8 cellular contexts compared by ENCODE assay signal in genomic region chr11:18633256-18634139, GRCh38. TPM values are rescaled to one million over a fixed set of nuclear protein-coding genes. Genes with fewer than 3 reads are reported as not detected.
DNase-seq lines count a peak whose midpoint lies in the region; ATAC-seq and TF ChIP-seq lines count a peak whose summit lies in the region.

No MANE protein-coding gene starts in this region.

- no peaks in the 10 kb centered on the region; the same call in 1 of the 2 replicates for H3K36me3 ChIP-seq in MG63
- H3K36me3 ChIP-seq in lower lobe of right lung: no peaks in the 10 kb centered on the region
- H3K36me3 ChIP-seq in transverse colon: no peaks in the 10 kb centered on the region

- peak overlapping the region; percentile 100 for H3K27ac Mint-ChIP-seq in brain

- H3K27me3 ChIP-seq in MG63 (no peaks in the 10 kb centered on the region), lower lobe of right lung (ENCODE audit: low read depth) (no peaks in the 10 kb centered on the region), transverse colon (no peaks in the 10 kb centered on the region)

- H3K4me1 ChIP-seq in lower lobe of right lung (peaks cover 20% of the 10 kb centered on the region), transverse colon (peaks cover 7 to 30% (median 15%) of the 10 kb centered on the region in 4 donors)

- WGBS in transverse colon (ENCODE audit: low coverage in 1 of 2), 2 donors: 4 to 9% methylated on average over 6 to 31 of the region's 31 CpGs

- peak; percentile 61 for ATAC-seq in GM21786 (IDR thresholded peaks at IDR 0.05; ENCODE audit: unreplicated experiment)
- no peak for ATAC-seq in lower lobe of right lung

- peaks cover 13% of the 10 kb centered on the region for H3K36me3 Mint-ChIP-seq in brain

- no peak for TF ChIP-seq POLR2A in transverse colon (IDR thresholded peaks at IDR 0.05)

- H3K27me3 Mint-ChIP-seq in brain: peaks cover 23% of the 10 kb centered on the region

- no peak for TF ChIP-seq EP300 in transverse colon (IDR thresholded peaks at IDR 0.05; ENCODE audit: low read depth)

- peak overlapping the region; percentile 79 for H3K4me3 ChIP-seq in MG63
- H3K4me3 ChIP-seq in lower lobe of right lung: peak overlapping the region; percentile 98
- peak overlapping the region; percentile 78 to 99 (median 83) for H3K4me3 ChIP-seq in transverse colon

- peaks cover 50% of the 10 kb centered on the region for H3K4me1 Mint-ChIP-seq in brain

- H3K9me3 Mint-ChIP-seq in brain: peaks cover 0 to 4% (median 0%) of the 10 kb centered on the region in 5 experiments

- DNase-seq in NCI-H146 (lab: John Stamatoyannopoulos, UW): peak; percentile 33
- DNase-seq in NCI-H146 treated with DMSO at 0.1 percent for 48 hours (lab: John Stamatoyannopoulos, UW; ENCODE audit: unreplicated experiment): no peak
- no peak for DNase-seq in MG63
- no peak for DNase-seq in lower lobe of right lung
- peak; percentile 15 for DNase-seq in transverse colon
- DNase-seq in nucleus accumbens (lab: John Stamatoyannopoulos, UW): no peak

- TF ChIP-seq CTCF in brain (conservative IDR thresholded peaks at IDR 0.05) (no peak), lower lobe of right lung (IDR thresholded peaks at IDR 0.05) (no peak), transverse colon (IDR thresholded peaks at IDR 0.05) (no peak)

- H3K4me3 Mint-ChIP-seq in brain: peak overlapping the region; percentile 93 to 99 (median 94)

- peak overlapping the region; percentile 95 for H3K27ac ChIP-seq in lower lobe of right lung
- H3K27ac ChIP-seq in transverse colon: peak overlapping the region; percentile 87 to 93 (median 92)

- intact Hi-C loops in lower lobe of right lung (cut with DNase I): no loop called here
- intact Hi-C loops in transverse colon (cut with DNase I; ENCODE audit: low total_unique reads): loop anchor here (2.0 kb wide), 1 partner anchor 45 kb away; the partner anchor contains the start of gene UEVLD

- H3K9me3 ChIP-seq in MG63 (no peaks in the 10 kb centered on the region), lower lobe of right lung (no peaks in the 10 kb centered on the region), transverse colon (no peaks in the 10 kb centered on the region)

- in situ Hi-C loops in transverse colon (cut with MboI; ENCODE audit: low pct_ligation_motif_present in 1 of 4, low pct_unique_long_range_greater_than_20kb in 1 of 4, low sequenced_read_pairs in 3 of 4): loop anchor here in 2 of 4 donors (10.0 to 25.0 kb wide), 3 partner anchors 71 to 309 kb away; partner anchors contain the start of genes GTF2H1 (in 1 of the 2), HPS5 (in 1 of the 2) and TSG101 (in 1 of the 2)

RNA-seq across cellular contexts. Expression of gene SPTY2D1, which starts 0.6 kb away (rescaled TPM):
- total RNA-seq in MG63 (2014; rRNA removed; shearing (Covaris generic); ENCODE audit: low replicate concordance): 11.4 and 15.3 TPM in 2 replicates
- 4.4 TPM for polyA plus RNA-seq in brain (ENCODE audit: insufficient read depth, low read depth, low replicate concordance)
- total RNA-seq in lower lobe of right lung (18.6 TPM), transverse colon (10 to 100 TPM in 3 of 4 donors, 1 to 10 TPM in 1; 8.2 to 18.4 (median 16.4) TPM)

RNA-seq across cellular contexts. Expression of gene MISFA, which starts 33.9 kb away (rescaled TPM):
- not detected in 2 replicates for total RNA-seq in MG63 (2014; rRNA removed; shearing (Covaris generic); ENCODE audit: low replicate concordance)
- polyA plus RNA-seq in brain (ENCODE audit: insufficient read depth, low read depth, low replicate concordance): not detected
- total RNA-seq in lower lobe of right lung (3.3 TPM), transverse colon (1 to 10 TPM in 1 of 4 donors, under 1 TPM in 1, not detected in 2; 0.40 to 2.0 TPM)

RNA-seq across cellular contexts. Expression of gene UEVLD, which starts 45.0 kb away (rescaled TPM):
- total RNA-seq in MG63 (2014; rRNA removed; shearing (Covaris generic); ENCODE audit: low replicate concordance): 8.2 and 16.5 TPM in 2 replicates
- polyA plus RNA-seq in brain (ENCODE audit: insufficient read depth, low read depth, low replicate concordance): 4.2 TPM
- total RNA-seq in lower lobe of right lung: 26.8 TPM
- 10 to 100 TPM; 11.2 to 40.3 (median 25.3) TPM for total RNA-seq in transverse colon

Comparison
In these comparisons a context has a peak if more than half of its experiments do, and no peak if none do; other contexts are left out.
1. DNase-seq: peak in NCI-H146 (single experiment) and transverse colon (single experiment); none in NCI-H146 treated with DMSO at 0.1 percent for 48 hours (single experiment), MG63 (single experiment), lower lobe of right lung (single experiment) and nucleus accumbens (0 of 56).
2. Peak in every context shown above with its lines, with median percentiles within 50 percentile points of each other: H3K4me3 ChIP-seq.